Comparison of ENCODE assay signal across 18 cellular contexts in the genomic region with DNA sequence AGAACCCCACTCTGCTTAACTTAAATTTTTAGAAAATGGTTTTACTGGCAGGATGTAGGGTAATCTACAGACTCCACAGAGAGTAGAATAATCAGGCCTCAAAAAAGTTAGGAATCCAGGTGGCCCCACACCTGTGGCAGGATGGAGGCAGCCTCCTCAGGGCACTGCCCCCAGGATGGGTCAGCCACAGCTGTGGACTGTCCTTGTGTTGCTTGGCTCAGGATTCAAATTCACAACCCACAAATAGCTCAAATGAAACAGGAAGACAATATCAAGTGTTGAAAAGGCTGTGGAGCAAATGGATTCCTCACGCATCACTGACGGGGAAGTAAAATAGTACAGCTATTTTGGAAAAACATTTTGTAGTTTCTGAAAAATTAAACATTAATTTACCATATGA. TPM values are rescaled to one million over a fixed set of nuclear protein-coding genes. Genes with fewer than 3 reads are reported as not detected.
A peak's percentile ranks its signal among the peaks of the same experiment; 100 is the strongest.
DNase-seq lines count a peak whose midpoint lies in the region; ATAC-seq and TF ChIP-seq lines count a peak whose summit lies in the region.
"Had no signal": no experiment of that assay in that cellular context is flagged by ENCODE, and none has a peak within 500 bp of the region (broad histone marks: within the 10 kb centered on the region; RNA-seq: fewer than 3 reads in every experiment).

No MANE protein-coding gene starts in this region.

- H3K4me3 ChIP-seq in left ventricle myocardium inferior (no peak overlapping the region), neutrophil (ENCODE audit: low read depth in 1 of 2, low read length in 1 of 2) (no peak overlapping the region)
- H3K4me3 ChIP-seq: A549; BLaER1 treated with 17β-estradiol and CSF1 and Interleukin-3, amounts not matched to agents 10 nM and 100 nM had no signal

- TF ChIP-seq CTCF in left ventricle myocardium inferior (IDR thresholded peaks at IDR 0.05; ENCODE audit: borderline replicate concordance) (no peak), neutrophil (IDR thresholded peaks at IDR 0.05) (no peak)

- H3K4me1 ChIP-seq in left ventricle myocardium inferior (peaks cover 2% of the 10 kb centered on the region), neutrophil (ENCODE audit: control insufficient read depth in 1 of 2, insufficient read depth in 1 of 2, low read depth in 1 of 2, low read length in 1 of 2) (peaks cover 37 to 47% of the 10 kb centered on the region in 2 experiments)
- H3K4me1 ChIP-seq: A549; BLaER1 treated with 17β-estradiol and CSF1 and Interleukin-3, amounts not matched to agents 10 nM and 100 nM; Caco-2 had no signal

- H3K9me3 ChIP-seq in left ventricle myocardium inferior (replicated peaks), result no peaks in the 10 kb centered on the region
- no peaks in the 10 kb centered on the region for H3K9me3 ChIP-seq in neutrophil
- H3K9me3 ChIP-seq: A549; BLaER1 treated with 17β-estradiol and CSF1 and Interleukin-3, amounts not matched to agents 10 nM and 100 nM; Caco-2 had no signal

- no peaks in the 10 kb centered on the region for H3K36me3 ChIP-seq in left ventricle myocardium inferior
- H3K36me3 ChIP-seq in neutrophil, result peaks cover 11% of the 10 kb centered on the region
- H3K36me3 ChIP-seq: BLaER1 treated with 17β-estradiol and CSF1 and Interleukin-3, amounts not matched to agents 10 nM and 100 nM had no signal

- peak; percentile 20 for ATAC-seq in Right ventricle myocardium superior (ENCODE audit: poor library complexity)
- ATAC-seq: A549; CD8-positive, alpha-beta T cell had no signal

- H3K27me3 ChIP-seq in left ventricle myocardium inferior (ENCODE audit: low read depth) (no peaks in the 10 kb centered on the region), neutrophil (no peaks in the 10 kb centered on the region)
- H3K27me3 ChIP-seq: BLaER1 treated with 17β-estradiol and CSF1 and Interleukin-3, amounts not matched to agents 10 nM and 100 nM had no signal

- DNase-seq in Right ventricle myocardium superior (no peak), left ventricle myocardium inferior (no peak)
- no peak for DNase-seq in activated naive CD4-positive, alpha-beta T cell treated with Interleukin-2 at 50 U/mL for 16 hours
- DNase-seq in activated CD8-positive, alpha-beta memory T cell treated with anti-CD3 and anti-CD28 coated beads, Interleukin-2, amount 50 U/mL, for 48 hours, result no peak
- DNase-seq: AML-193; Caco-2; Calu3; CD4-positive, alpha-beta T cell; CD8-positive, alpha-beta T cell; DMS79 treated with DMSO at 0.1 percent for 48 hours; GF-D8 had no signal

- H3K27ac ChIP-seq in left ventricle myocardium inferior (replicated peaks) (no peak overlapping the region), neutrophil (peak overlapping the region; percentile 13)
- H3K27ac ChIP-seq: 22Rv1; A549; BLaER1 treated with 17β-estradiol and CSF1 and Interleukin-3, amounts not matched to agents 10 nM and 100 nM; C4-2B had no signal

- intact Hi-C loops in Right ventricle myocardium superior (cut with DNase I) (no loop called here), left ventricle myocardium inferior (cut with micrococcal nuclease) (no loop called here)

RNA-seq across cellular contexts. Expression of a gene that starts 36.8 kb away (rescaled TPM):
- total RNA-seq in Right ventricle myocardium superior (13.7 TPM), left ventricle myocardium inferior (12.1 TPM)
- total RNA-seq: A172; B cell; Caco-2; Calu3; CD4-positive, alpha-beta T cell; CD8-positive, alpha-beta T cell had no signal
